Comparison of ENCODE assay signal across 8 cellular contexts in genomic region chr17:42679001-42679491, GRCh38. TPM values are rescaled to one million over a fixed set of nuclear protein-coding genes. Genes with fewer than 3 reads are reported as not detected.
A peak's percentile ranks its signal among the peaks of the same experiment; 100 is the strongest.
DNase-seq lines count a peak whose midpoint lies in the region; ATAC-seq and TF ChIP-seq lines count a peak whose summit lies in the region.

No MANE protein-coding gene starts in this region.

- H3K4me1 Mint-ChIP-seq in activated T-cell treated with anti-CD3 and anti-CD28 coated beads, Interleukin-2, amount 50 U/mL, for 24 hours (ENCODE audit: low read depth), result peaks cover 73% of the 10 kb centered on the region
- peaks cover 18% of the 10 kb centered on the region for H3K4me1 Mint-ChIP-seq in progenitor cell of endocrine pancreas (ENCODE audit: low read depth)

- peak in 1 of 2 donors; percentile 54 for DNase-seq in heart right ventricle
- DNase-seq in left ventricle myocardium superior, result no peak
- DNase-seq in NCI-H2196 treated with DMSO at 0.1 percent for 48 hours (lab: John Stamatoyannopoulos, UW; ENCODE audit: unreplicated experiment), result peak; percentile 2
- DNase-seq in activated T-cell treated with anti-CD3 and anti-CD28 coated beads, Interleukin-2, amount 50 U/mL, for 24 hours, result peak; percentile 74
- peak; percentile 52 for DNase-seq in fibroblast of villous mesenchyme (ENCODE audit: low read depth)
- no peak for DNase-seq in progenitor cell of endocrine pancreas (ENCODE audit: low spot score, unreplicated experiment)

- no peaks in the 10 kb centered on the region for H3K36me3 ChIP-seq in heart right ventricle

- peak overlapping the region; percentile 70 to 98 (median 96) for H3K27ac ChIP-seq in heart right ventricle

- H3K27me3 Mint-ChIP-seq in activated T-cell treated with anti-CD3 and anti-CD28 coated beads, Interleukin-2, amount 50 U/mL, for 24 hours, result peaks cover 61% of the 10 kb centered on the region
- H3K27me3 Mint-ChIP-seq in progenitor cell of endocrine pancreas, result peaks cover 45% of the 10 kb centered on the region

- H3K4me3 Mint-ChIP-seq in activated T-cell treated with anti-CD3 and anti-CD28 coated beads, Interleukin-2, amount 50 U/mL, for 24 hours, result peak overlapping the region; percentile 47
- H3K4me3 Mint-ChIP-seq in progenitor cell of endocrine pancreas (ENCODE audit: low read depth), result peak overlapping the region; percentile 78

- TF ChIP-seq CTCF in heart right ventricle (IDR thresholded peaks at IDR 0.05) (peak in 2 of 9 donors; percentile 10 to 26), fibroblast of villous mesenchyme (IDR thresholded peaks at IDR 0.05; ENCODE audit: insufficient read depth, low read depth, low read length) (no peak), progenitor cell of endocrine pancreas (IDR thresholded peaks at IDR 0.05; ENCODE audit: unreplicated experiment) (no peak)

- peaks cover 38 to 92% (median 82%) of the 10 kb centered on the region in 9 donors for H3K4me1 ChIP-seq in heart right ventricle

- intact Hi-C loops in heart right ventricle (cut with DNase I) (loop anchor here in 8 of 10 donors (1.0 to 5.0 kb wide), 8 partner anchors 62 to 257 kb away; partner anchors contain the start of genes RETREG3 (in 5 of the 8), TUBG1 (in 5 of the 8), PSMC3IP (in 3 of the 8) and CAVIN1 (in 1 of the 8)), left ventricle myocardium superior (cut with micrococcal nuclease) (no loop called here)

- no peaks in the 10 kb centered on the region for H3K36me3 Mint-ChIP-seq in activated T-cell treated with anti-CD3 and anti-CD28 coated beads, Interleukin-2, amount 50 U/mL, for 24 hours (ENCODE audit: low read depth)
- no peaks in the 10 kb centered on the region for H3K36me3 Mint-ChIP-seq in progenitor cell of endocrine pancreas (ENCODE audit: insufficient read depth)

- WGBS in heart right ventricle, 2 donors, result 3 to 5% methylated on average over 16 of the region's 16 CpGs

- H3K9me3 Mint-ChIP-seq in activated T-cell treated with anti-CD3 and anti-CD28 coated beads, Interleukin-2, amount 50 U/mL, for 24 hours, result no peaks in the 10 kb centered on the region
- no peaks in the 10 kb centered on the region for H3K9me3 Mint-ChIP-seq in progenitor cell of endocrine pancreas (ENCODE audit: low read depth)

- peaks cover 0 to 56% (median 0%) of the 10 kb centered on the region in 7 donors for H3K27me3 ChIP-seq in heart right ventricle

- H3K27ac Mint-ChIP-seq in activated T-cell treated with anti-CD3 and anti-CD28 coated beads, Interleukin-2, amount 50 U/mL, for 24 hours, result peak overlapping the region; percentile 71
- H3K27ac Mint-ChIP-seq in progenitor cell of endocrine pancreas, result no peak overlapping the region

- H3K4me3 ChIP-seq in heart right ventricle (peak overlapping the region in 9 of 10 donors; percentile 40 to 99 (median 72)), fibroblast of villous mesenchyme (ENCODE audit: low read depth, low read length) (peak overlapping the region; percentile 39)

- no peaks in the 10 kb centered on the region for H3K9me3 ChIP-seq in heart right ventricle

- no peak for ATAC-seq in heart right ventricle
- ATAC-seq in left ventricle myocardium superior, result no peak
- ATAC-seq in GM21447 (IDR thresholded peaks at IDR 0.05; ENCODE audit: unreplicated experiment), result no peak
- no peak for ATAC-seq in GM18519 (IDR thresholded peaks at IDR 0.05; ENCODE audit: low FRiP score, unreplicated experiment)

RNA-seq across cellular contexts. Expression of gene PLEKHH3, which starts 2.3 kb away (rescaled TPM):
- total RNA-seq in heart right ventricle (10 to 100 TPM; 12.8 to 34.8 (median 22.0) TPM), left ventricle myocardium superior (35.7 TPM), fibroblast of villous mesenchyme (13.8 and 15.1 TPM in 2 replicates), progenitor cell of endocrine pancreas (14.1 and 16.2 TPM in 2 replicates)
- 10 to 100 TPM; 23.6 to 42.1 TPM for polyA plus RNA-seq in heart right ventricle

RNA-seq across cellular contexts. Expression of gene CCR10, which starts 2.6 kb away (rescaled TPM):
- total RNA-seq in heart right ventricle (1 to 10 TPM; 1.0 to 4.8 (median 1.7) TPM), left ventricle myocardium superior (1.7 TPM), fibroblast of villous mesenchyme (4.5 and 6.5 TPM in 2 replicates), progenitor cell of endocrine pancreas (0.49 and 1.1 TPM in 2 replicates)
- 1 to 10 TPM; 1.5 to 3.8 TPM for polyA plus RNA-seq in heart right ventricle

RNA-seq across cellular contexts. Expression of gene CNTNAP1, which starts 3.3 kb away (rescaled TPM):
- 10 to 100 TPM in 2 of 10 donors, 1 to 10 TPM in 8; 2.2 to 28.3 (median 3.5) TPM for total RNA-seq in heart right ventricle
- polyA plus RNA-seq in heart right ventricle, result 1 to 10 TPM; 2.3 to 9.6 TPM
- 7.0 TPM for total RNA-seq in left ventricle myocardium superior
- total RNA-seq in fibroblast of villous mesenchyme, result 45.4 and 60.5 TPM in 2 replicates
- total RNA-seq in progenitor cell of endocrine pancreas, result 2.3 and 2.5 TPM in 2 replicates

RNA-seq across cellular contexts. Expression of gene TUBG2, which starts 20.0 kb away (rescaled TPM):
- total RNA-seq in heart right ventricle (10 to 100 TPM; 10.6 to 20.4 (median 14.7) TPM), left ventricle myocardium superior (17.1 TPM), fibroblast of villous mesenchyme (11.7 and 13.2 TPM in 2 replicates), progenitor cell of endocrine pancreas (26.9 and 31.3 TPM in 2 replicates)
- 10 to 100 TPM in 1 of 2 donors, 1 to 10 TPM in 1; 9.8 to 21.3 TPM for polyA plus RNA-seq in heart right ventricle

Comparison
In these comparisons a context has a peak if more than half of its experiments do, and no peak if none do; other contexts are left out.
1. DNase-seq: peak in NCI-H2196 treated with DMSO at 0.1 percent for 48 hours (single experiment), activated T-cell treated with anti-CD3 and anti-CD28 coated beads, Interleukin-2, amount 50 U/mL, for 24 hours (single experiment) and fibroblast of villous mesenchyme (single experiment); none in left ventricle myocardium superior (single experiment) and progenitor cell of endocrine pancreas (single experiment).